In genomic region chr22:21971858-21972275, GRCh38 we compare ENCODE assay signal across 1 cellular context.
TF ChIP-seq lines count a peak whose summit lies in the region.

No MANE protein-coding gene starts in this region.

TF ChIP-seq in K562, 482 proteins besides CTCF, POLR2A, EP300 and RAD21 (continues in another document):
- 0 out of 2 replicates have a peak, but pooled peaks have one; percentile 4 for TF ChIP-seq ZBTB12 (CRISPR knock-in tag; IDR thresholded peaks at IDR 0.05)
- TF ChIP-seq ZNF766 (CRISPR knock-in tag; conservative IDR thresholded peaks at IDR 0.05): no peak
- no peak for TF ChIP-seq ZBTB5 (IDR thresholded peaks at IDR 0.05)
- no peak for TF ChIP-seq ZBTB43 (CRISPR knock-in tag; IDR thresholded peaks at IDR 0.05)
- no peak for TF ChIP-seq E2F1 (CRISPR knock-in tag; IDR thresholded peaks at IDR 0.05)
- TF ChIP-seq MAFG (tag; conservative IDR thresholded peaks at IDR 0.05): no peak
- TF ChIP-seq HBP1 (CRISPR knock-in tag; IDR thresholded peaks at IDR 0.05): no peak
- TF ChIP-seq RBM15 (IDR thresholded peaks at IDR 0.05; ENCODE audit: insufficient read depth, low read length): no peak
- TF ChIP-seq JUN (IDR thresholded peaks at IDR 0.05; ENCODE audit: borderline replicate concordance, low read depth, low read length): no peak
- no peak for TF ChIP-seq JUN (CRISPR knock-in tag; IDR thresholded peaks at IDR 0.05; ENCODE audit: borderline replicate concordance)
- TF ChIP-seq GTF2A2 (tag; IDR thresholded peaks at IDR 0.05): 0 out of 2 replicates have a peak, but pooled peaks have one; percentile 17
- TF ChIP-seq MED1 (CRISPR knock-in tag; IDR thresholded peaks at IDR 0.05; ENCODE audit: borderline replicate concordance): no peak
- TF ChIP-seq BCOR (IDR thresholded peaks at IDR 0.05): no peak
- TF ChIP-seq VEZF1 (CRISPR knock-in tag; IDR thresholded peaks at IDR 0.05): no peak
- TF ChIP-seq ELF4 (CRISPR knock-in tag; IDR thresholded peaks at IDR 0.05): no peak
- TF ChIP-seq ZNF436 (CRISPR knock-in tag; IDR thresholded peaks at IDR 0.05): no peak
- no peak for TF ChIP-seq ZNF174 (CRISPR knock-in tag; IDR thresholded peaks at IDR 0.05)
- peak; percentile 6 for TF ChIP-seq NCOA4 (IDR thresholded peaks at IDR 0.05; ENCODE audit: partially characterized antibody)
- no peak for TF ChIP-seq RUNX1 (IDR thresholded peaks at IDR 0.05; ENCODE audit: low read depth)
- TF ChIP-seq IFI16 (CRISPR knock-in tag; IDR thresholded peaks at IDR 0.05): 0 out of 2 replicates have a peak, but pooled peaks have one; percentile 47
- TF ChIP-seq SAFB2 (IDR thresholded peaks at IDR 0.05; ENCODE audit: borderline replicate concordance, low read depth, low read length, severe bottlenecking): no peak
- TF ChIP-seq ZNF592 (IDR thresholded peaks at IDR 0.05): no peak
- no peak for TF ChIP-seq TAF7 (tag; IDR thresholded peaks at IDR 0.05)
- TF ChIP-seq CBX8 (IDR thresholded peaks at IDR 0.05; ENCODE audit: borderline replicate concordance, extremely low read depth, low read depth, low read length, poor library complexity, severe bottlenecking): no peak
- no peak; the same call in 1 of the 2 replicates for TF ChIP-seq PML (IDR thresholded peaks at IDR 0.05; ENCODE audit: low read length)
- TF ChIP-seq FOXJ3 (CRISPR knock-in tag; IDR thresholded peaks at IDR 0.05): no peak
- TF ChIP-seq PATZ1 (CRISPR knock-in tag; IDR thresholded peaks at IDR 0.05; ENCODE audit: borderline replicate concordance): no peak
- TF ChIP-seq THAP12 (CRISPR knock-in tag; IDR thresholded peaks at IDR 0.05): peak; percentile 81
- no peak for TF ChIP-seq ZNF395 (CRISPR knock-in tag; IDR thresholded peaks at IDR 0.05)
- no peak for TF ChIP-seq ZNF699 (CRISPR knock-in tag; IDR thresholded peaks at IDR 0.05; ENCODE audit: insufficient replicate concordance)
- TF ChIP-seq MLLT1 (IDR thresholded peaks at IDR 0.05): no peak
- no peak for TF ChIP-seq NR0B1 (IDR thresholded peaks at IDR 0.05; ENCODE audit: partially characterized antibody)
- no peak for TF ChIP-seq RBM22 (IDR thresholded peaks at IDR 0.05; ENCODE audit: low read depth, low read length, poor library complexity, severe bottlenecking)
- no peak for TF ChIP-seq MAFK (IDR thresholded peaks at IDR 0.05; ENCODE audit: low read length)
- TF ChIP-seq ZNF551 (CRISPR knock-in tag; IDR thresholded peaks at IDR 0.05): no peak
- no peak for TF ChIP-seq ZZZ3 (IDR thresholded peaks at IDR 0.05)
- TF ChIP-seq ZNF3 (CRISPR knock-in tag; IDR thresholded peaks at IDR 0.05): no peak
